In genomic region chr5:139494832-139495231, GRCh38 we compare ENCODE assay signal across 1 cellular context.
TF ChIP-seq lines count a peak whose summit lies in the region.

No MANE protein-coding gene starts in this region.

TF ChIP-seq in GM12891, 5 proteins besides CTCF, POLR2A, EP300 and RAD21:
- no peak for TF ChIP-seq POLR2AphosphoS5 (IDR thresholded peaks at IDR 0.05; ENCODE audit: low read depth, low read length)
- no peak for TF ChIP-seq SPI1 (IDR thresholded peaks at IDR 0.05; ENCODE audit: low read depth, low read length)
- no peak for TF ChIP-seq PAX5 (IDR thresholded peaks at IDR 0.05; ENCODE audit: insufficient read depth, low read length, severe bottlenecking)
